Comparison of ENCODE assay signal across 8 cellular contexts in the genomic region with DNA sequence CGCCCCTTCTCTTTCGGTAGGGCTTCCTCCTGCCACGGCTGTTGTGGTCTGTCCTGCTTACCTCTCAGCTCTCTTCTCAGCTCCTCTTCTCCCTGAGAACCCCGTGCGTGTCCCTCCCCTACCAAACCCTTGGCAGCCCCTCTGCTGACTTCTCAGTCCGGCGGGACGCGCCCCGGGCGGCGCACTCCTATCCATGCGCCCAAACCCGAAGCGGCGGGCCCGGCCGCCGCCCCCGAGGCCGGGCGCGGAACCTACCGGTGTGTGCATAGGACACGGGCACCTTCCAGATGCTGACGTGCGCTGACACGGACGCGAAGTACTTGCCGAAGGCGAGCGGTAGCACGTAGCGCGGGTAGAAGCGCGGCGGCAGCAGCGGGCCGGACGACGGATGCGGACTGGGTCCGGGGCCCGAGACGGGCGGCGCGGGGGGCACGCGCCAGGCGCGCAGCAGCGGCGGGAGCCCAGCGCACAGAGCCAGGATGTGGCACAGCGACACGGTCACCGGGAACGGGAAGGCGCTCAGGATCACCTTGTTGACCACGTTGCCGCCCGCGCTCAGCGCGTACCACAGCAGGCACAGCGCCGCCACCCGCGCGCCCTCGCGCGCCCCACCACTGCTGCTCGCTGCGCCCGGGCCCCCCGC. TPM values are rescaled to one million over a fixed set of nuclear protein-coding genes. Genes with fewer than 3 reads are reported as not detected.
DNase-seq lines count a peak whose midpoint lies in the region; ATAC-seq and TF ChIP-seq lines count a peak whose summit lies in the region.

No MANE protein-coding gene starts in this region.

- peak overlapping the region; percentile 79 for H3K9ac ChIP-seq in OCI-LY3 (ENCODE audit: low read length)

- in situ Hi-C loops in transverse colon (cut with MboI; ENCODE audit: low pct_ligation_motif_present in 1 of 4, low pct_unique_long_range_greater_than_20kb in 1 of 4, low sequenced_read_pairs in 3 of 4) = no loop called here

- H3K9me3 ChIP-seq in OCI-LY3 (ENCODE audit: insufficient read depth, low read length) = no peaks in the 10 kb centered on the region
- no peaks in the 10 kb centered on the region for H3K9me3 ChIP-seq in lung (ENCODE audit: control insufficient read depth in 2 of 2, insufficient read depth in 1 of 2, low read length in 1 of 2)
- H3K9me3 ChIP-seq in transverse colon = no peaks in the 10 kb centered on the region

- peak overlapping the region; percentile 92 for H3K4me3 ChIP-seq in OCI-LY3 (ENCODE audit: low read length)
- H3K4me3 ChIP-seq in cardiac fibroblast (replicated peaks in 1 of 2; ENCODE audit: low read depth in 2 of 2, low read length in 2 of 2) = peak overlapping the region; percentile 61 to 79
- H3K4me3 ChIP-seq in lung = peak overlapping the region; percentile 91
- peak overlapping the region; percentile 77 to 93 (median 89) for H3K4me3 ChIP-seq in transverse colon

- no peak for ATAC-seq in lung (ENCODE audit: insufficient read depth, low FRiP score)
- no peak for ATAC-seq in left lobe of liver

- CTCF ChIA-PET in HEK293T (lab: Yijun Ruan, JAX) = no interaction called here

- DNase-seq in NCI-H2171 treated with DMSO at 0.1 percent for 48 hours (lab: John Stamatoyannopoulos, UW) (peak; percentile 43), NCI-H2171 (lab: John Stamatoyannopoulos, UW) (no peak), HEK293T (ENCODE audit: extremely low spot score) (peak; percentile 38), cardiac fibroblast (ENCODE audit: low read depth in 2 of 2) (peak in 1 of 2 donors; percentile 31), lung (ENCODE audit: low spot score) (no peak), transverse colon (peak; percentile 51), left lobe of liver (ENCODE audit: low spot score) (no peak)

- intact Hi-C loops in transverse colon (cut with DNase I; ENCODE audit: low total_unique reads) = loop anchor here (10.0 kb wide), 1 partner anchor 53 kb away; the partner anchor contains the start of gene MED26

- POLR2A ChIA-PET in HEK293T (lab: Yijun Ruan, JAX) = interaction anchor here (1.1 to 2.9 kb wide), 5 partner anchors 11 to 88 kb away, joined by 3 to 20 read pairs (median 7); partner anchors contain the start of gene MED26

- no peak for TF ChIP-seq POLR2A in transverse colon (IDR thresholded peaks at IDR 0.05)

- H3K36me3 ChIP-seq in OCI-LY3 (replicated peaks; ENCODE audit: low read depth, low read length) = peaks cover 47% of the 10 kb centered on the region
- peaks cover 6 to 19% of the 10 kb centered on the region in 2 donors for H3K36me3 ChIP-seq in lung (ENCODE audit: control insufficient read depth in 2 of 2, insufficient read depth in 2 of 2, low read length in 2 of 2)
- H3K36me3 ChIP-seq in transverse colon = peaks cover 0 to 11% (median 2%) of the 10 kb centered on the region in 4 donors

- H3K27ac ChIP-seq in OCI-LY3 (ENCODE audit: low read length) (peak overlapping the region; percentile 42), lung (ENCODE audit: low read depth in 1 of 2, low read length in 1 of 2) (peak overlapping the region; percentile 39 to 94), transverse colon (peak overlapping the region; percentile 88 to 92 (median 90))

- peaks cover 78% of the 10 kb centered on the region for H3K79me2 ChIP-seq in OCI-LY3 (ENCODE audit: low read length)

- H3K4me1 ChIP-seq in OCI-LY3 (ENCODE audit: low read length) (peaks cover 18% of the 10 kb centered on the region), lung (ENCODE audit: control insufficient read depth in 2 of 2, insufficient read depth in 2 of 2, low read length in 2 of 2) (peaks cover 3 to 7% of the 10 kb centered on the region in 2 donors), transverse colon (peaks cover 16 to 34% (median 27%) of the 10 kb centered on the region in 4 donors)

- peaks cover 21% of the 10 kb centered on the region for H4K20me1 ChIP-seq in OCI-LY3 (ENCODE audit: insufficient read depth, low read length)

- TF ChIP-seq EP300 in transverse colon (IDR thresholded peaks at IDR 0.05; ENCODE audit: low read depth) = no peak

- no peak for TF ChIP-seq CTCF in OCI-LY3 (IDR thresholded peaks at IDR 0.05; ENCODE audit: low read depth, low read length)
- TF ChIP-seq CTCF in cardiac fibroblast (IDR thresholded peaks at IDR 0.05; ENCODE audit: low read depth, low read length) = no peak
- no peak for TF ChIP-seq CTCF in lung (IDR thresholded peaks at IDR 0.05; ENCODE audit: control extremely low read depth, extremely low read depth)
- TF ChIP-seq CTCF in transverse colon (IDR thresholded peaks at IDR 0.05) = no peak

- H3K4me2 ChIP-seq in OCI-LY3 (ENCODE audit: low read length) = peak overlapping the region; percentile 92

- H3K27me3 ChIP-seq in OCI-LY3 (ENCODE audit: low read depth, low read length) (no peaks in the 10 kb centered on the region), lung (ENCODE audit: control insufficient read depth, insufficient read depth) (no peaks in the 10 kb centered on the region), transverse colon (no peaks in the 10 kb centered on the region)

- WGBS in lung, 2 donors = 1 to 2% methylated on average over 42 to 80 of the region's 80 CpGs
- 2 to 9% methylated on average over 11 to 44 of the region's 80 CpGs for whole genome bisulfite sequencing in transverse colon (ENCODE audit: low coverage in 1 of 2), 2 donors

- peak overlapping the region; percentile 42 for H2AFZ ChIP-seq in OCI-LY3 (ENCODE audit: low read depth, low read length)

TF ChIP-seq in HEK293T, 16 proteins besides CTCF, POLR2A, EP300 and RAD21:
- TF ChIP-seq PKNOX1 (IDR thresholded peaks at IDR 0.05) = no peak
- TF ChIP-seq ARNT (IDR thresholded peaks at IDR 0.05) = no peak; the same call in 1 of the 2 replicates
- TF ChIP-seq LEF1 (IDR thresholded peaks at IDR 0.05; ENCODE audit: borderline replicate concordance) = no peak
- TF ChIP-seq L3MBTL2 (conservative IDR thresholded peaks at IDR 0.05) = no peak
- TF ChIP-seq HDGF (IDR thresholded peaks at IDR 0.05; ENCODE audit: borderline replicate concordance) = no peak
- no peak for TF ChIP-seq BHLHE40 (IDR thresholded peaks at IDR 0.05; ENCODE audit: borderline replicate concordance)
- no peak for TF ChIP-seq FOXA1 (IDR thresholded peaks at IDR 0.05)
- no peak for TF ChIP-seq SP1 (IDR thresholded peaks at IDR 0.05)
- no peak for TF ChIP-seq TARDBP (IDR thresholded peaks at IDR 0.05)
- no peak for TF ChIP-seq NFRKB (IDR thresholded peaks at IDR 0.05)
- TF ChIP-seq FOXK2 (IDR thresholded peaks at IDR 0.05) = no peak
- TF ChIP-seq ELF4 (IDR thresholded peaks at IDR 0.05) = no peak
- no peak for TF ChIP-seq ZNF384 (IDR thresholded peaks at IDR 0.05)
- no peak for TF ChIP-seq SUZ12 (IDR thresholded peaks at IDR 0.05)
- TF ChIP-seq CTBP1 (IDR thresholded peaks at IDR 0.05; ENCODE audit: borderline replicate concordance) = no peak
- TF ChIP-seq FOXM1 (IDR thresholded peaks at IDR 0.05; ENCODE audit: borderline replicate concordance) = no peak

RNA-seq across cellular contexts. Expression of gene SLC35E1, which starts 0.4 kb away (rescaled TPM):
- total RNA-seq in lung (10 to 100 TPM; 30.3 to 58.1 TPM), transverse colon (10 to 100 TPM; 31.0 to 56.1 (median 42.8) TPM), left lobe of liver (22.9 TPM)
- 10 to 100 TPM; 24.9 to 36.4 TPM for polyA plus RNA-seq in lung

RNA-seq across cellular contexts. Expression of gene CHERP, which starts 29.6 kb away (rescaled TPM):
- 10 to 100 TPM; 26.5 to 30.9 TPM for total RNA-seq in lung
- polyA plus RNA-seq in lung = 10 to 100 TPM; 19.5 to 20.2 TPM
- 10 to 100 TPM; 14.4 to 54.7 (median 28.9) TPM for total RNA-seq in transverse colon
- total RNA-seq in left lobe of liver = 27.2 TPM

RNA-seq across cellular contexts. Expression of gene MED26, which starts 56.2 kb away (rescaled TPM):
- 10 to 100 TPM in 1 of 2 donors, 1 to 10 TPM in 1; 8.9 to 18.2 TPM for total RNA-seq in lung
- 1 to 10 TPM; 7.0 to 7.4 TPM for polyA plus RNA-seq in lung
- 10 to 100 TPM in 2 of 4 donors, 1 to 10 TPM in 2; 7.8 to 15.0 (median 9.5) TPM for total RNA-seq in transverse colon
- total RNA-seq in left lobe of liver = 6.0 TPM

Comparison
In these comparisons a context has a peak if more than half of its experiments do, and no peak if none do; other contexts are left out.
1. DNase-seq: peak in NCI-H2171 treated with DMSO at 0.1 percent for 48 hours (single experiment), HEK293T (single experiment) and transverse colon (single experiment); none in NCI-H2171 (single experiment), lung (single experiment) and left lobe of liver (single experiment).
2. Peak in every context shown above with its lines, with median percentiles within 50 percentile points of each other: H3K27ac ChIP-seq and H3K4me3 ChIP-seq.